8 cellular contexts compared by ENCODE assay signal in genomic region chr16:75108792-75109731, GRCh38. TPM values are rescaled to one million over a fixed set of nuclear protein-coding genes. Genes with fewer than 3 reads are reported as not detected.
DNase-seq lines count a peak whose midpoint lies in the region; ATAC-seq and TF ChIP-seq lines count a peak whose summit lies in the region.

No MANE protein-coding gene starts in this region.

- no peaks in the 10 kb centered on the region for H3K9me3 ChIP-seq in CD4-positive, CD25-positive, alpha-beta regulatory T cell (ENCODE audit: control insufficient read depth in 2 of 2, low read length in 2 of 2)
- no peaks in the 10 kb centered on the region for H3K9me3 ChIP-seq in transverse colon

- H3K4me3 ChIP-seq in CD4-positive, CD25-positive, alpha-beta regulatory T cell (ENCODE audit: low read depth, low read length) = no peak overlapping the region
- H3K4me3 ChIP-seq in transverse colon = no peak overlapping the region

- no peaks in the 10 kb centered on the region for H3K27me3 Mint-ChIP-seq in CD4-positive, CD25-positive, alpha-beta regulatory T cell
- no peaks in the 10 kb centered on the region for H3K27me3 Mint-ChIP-seq in progenitor cell of endocrine pancreas

- in situ Hi-C loops in transverse colon (cut with MboI; ENCODE audit: low pct_ligation_motif_present in 1 of 4, low pct_unique_long_range_greater_than_20kb in 1 of 4, low sequenced_read_pairs in 3 of 4) = loop anchor here (5.0 to 25.0 kb wide), 3 partner anchors 107 to 397 kb away; partner anchors contain the start of genes ZNRF1 (in 2 of the 4) and MLKL (in 1 of the 4)

- no peak for TF ChIP-seq EP300 in transverse colon (IDR thresholded peaks at IDR 0.05; ENCODE audit: low read depth)

- H3K9me3 Mint-ChIP-seq in CD4-positive, CD25-positive, alpha-beta regulatory T cell = peaks cover 0 to 1% (median 0%) of the 10 kb centered on the region in 7 donors
- H3K9me3 Mint-ChIP-seq in progenitor cell of endocrine pancreas (ENCODE audit: low read depth) = no peaks in the 10 kb centered on the region

- no peaks in the 10 kb centered on the region for H3K27me3 ChIP-seq in CD4-positive, CD25-positive, alpha-beta regulatory T cell (ENCODE audit: control insufficient read depth, insufficient read depth, low read length)
- H3K27me3 ChIP-seq in transverse colon = no peaks in the 10 kb centered on the region

- peaks cover 66% of the 10 kb centered on the region for H3K4me1 ChIP-seq in CD4-positive, CD25-positive, alpha-beta regulatory T cell (ENCODE audit: control insufficient read depth, insufficient read depth, low read length, poor library complexity, severe bottlenecking)
- peaks cover 45 to 78% (median 56%) of the 10 kb centered on the region in 4 donors for H3K4me1 ChIP-seq in transverse colon

- H3K27ac Mint-ChIP-seq in CD4-positive, CD25-positive, alpha-beta regulatory T cell = peak overlapping the region; percentile 92 to 99 (median 96)
- peak overlapping the region; percentile 80 for H3K27ac Mint-ChIP-seq in progenitor cell of endocrine pancreas

- peak; percentile 53 to 65 (median 56) for DNase-seq in CD4-positive, CD25-positive, alpha-beta regulatory T cell
- DNase-seq in SHP77 (lab: John Stamatoyannopoulos, UW) (peak; percentile 76 to 90), foreskin melanocyte (peak; percentile 66), progenitor cell of endocrine pancreas (ENCODE audit: low spot score, unreplicated experiment) (no peak), transverse colon (peak; percentile 83)
- peak in 3 of 4 experiments; percentile 32 to 67 (median 56) for DNase-seq in activated naive CD4-positive, alpha-beta T cell (lab: John Stamatoyannopoulos, UW)

- peak overlapping the region; percentile 80 for H3K27ac ChIP-seq in CD4-positive, CD25-positive, alpha-beta regulatory T cell (ENCODE audit: insufficient read depth, low read length, poor library complexity, severe bottlenecking)
- peak overlapping the region; percentile 69 to 90 (median 80) for H3K27ac ChIP-seq in transverse colon

- no peaks in the 10 kb centered on the region for H3K36me3 ChIP-seq in CD4-positive, CD25-positive, alpha-beta regulatory T cell (ENCODE audit: control insufficient read depth, insufficient read depth, low read length)
- H3K36me3 ChIP-seq in transverse colon = no peaks in the 10 kb centered on the region

- peak; percentile 65 to 66 for ATAC-seq in CD4-positive, CD25-positive, alpha-beta regulatory T cell (ENCODE audit: low read depth in 2 of 2)
- ATAC-seq in HG03108 (IDR thresholded peaks at IDR 0.05; ENCODE audit: unreplicated experiment) (peak; percentile 39), GM21390 (IDR thresholded peaks at IDR 0.05; ENCODE audit: unreplicated experiment) (no peak)

- no peak for TF ChIP-seq POLR2A in transverse colon (IDR thresholded peaks at IDR 0.05)

- TF ChIP-seq CTCF in progenitor cell of endocrine pancreas (IDR thresholded peaks at IDR 0.05; ENCODE audit: unreplicated experiment) (no peak), transverse colon (IDR thresholded peaks at IDR 0.05) (no peak)

- 20 to 54% methylated on average over 1 to 27 of the region's 27 CpGs for WGBS in transverse colon (ENCODE audit: low coverage in 1 of 2), 2 donors

- peaks cover 14 to 64% (median 43%) of the 10 kb centered on the region in 4 donors for H3K4me1 Mint-ChIP-seq in CD4-positive, CD25-positive, alpha-beta regulatory T cell
- H3K4me1 Mint-ChIP-seq in progenitor cell of endocrine pancreas (ENCODE audit: low read depth) = peaks cover 9% of the 10 kb centered on the region

- no peaks in the 10 kb centered on the region for H3K36me3 Mint-ChIP-seq in CD4-positive, CD25-positive, alpha-beta regulatory T cell
- H3K36me3 Mint-ChIP-seq in progenitor cell of endocrine pancreas (ENCODE audit: insufficient read depth) = peaks cover 11% of the 10 kb centered on the region

- peak overlapping the region in 3 of 4 donors; percentile 71 to 92 (median 75) for H3K4me3 Mint-ChIP-seq in CD4-positive, CD25-positive, alpha-beta regulatory T cell
- H3K4me3 Mint-ChIP-seq in progenitor cell of endocrine pancreas (ENCODE audit: low read depth) = no peak overlapping the region

- intact Hi-C loops in transverse colon (cut with DNase I; ENCODE audit: low total_unique reads) = no loop called here

RNA-seq across cellular contexts. Expression of gene LDHD, which starts 7.5 kb away (rescaled TPM):
- not detected for total RNA-seq in CD4-positive, CD25-positive, alpha-beta regulatory T cell
- polyA plus RNA-seq in CD4-positive, CD25-positive, alpha-beta regulatory T cell = under 1 TPM in 3 of 4 donors, not detected in 1; 0.10 to 0.32 (median 0.15) TPM
- 0.64 and 0.89 TPM in 2 replicates for total RNA-seq in progenitor cell of endocrine pancreas
- 100 to 1,000 TPM in 2 of 4 donors, 10 to 100 TPM in 2; 38.4 to 198 (median 104) TPM for total RNA-seq in transverse colon

RNA-seq across cellular contexts. Expression of gene ZFP1, which starts 39.3 kb away (rescaled TPM):
- total RNA-seq in CD4-positive, CD25-positive, alpha-beta regulatory T cell = 14.2 TPM
- 10 to 100 TPM; 15.6 to 19.2 (median 16.7) TPM for polyA plus RNA-seq in CD4-positive, CD25-positive, alpha-beta regulatory T cell
- total RNA-seq in progenitor cell of endocrine pancreas (16.3 and 17.5 TPM in 2 replicates), transverse colon (10 to 100 TPM in 1 of 4 donors, 1 to 10 TPM in 3; 1.1 to 56.7 (median 6.3) TPM)

Comparison
In these comparisons a context has a peak if more than half of its experiments do, and no peak if none do; other contexts are left out.
1. RNA of gene LDHD, which starts 7.5 kb away (total RNA-seq): 38.4 to 198 TPM in transverse colon; 0.64 to 0.89 TPM in progenitor cell of endocrine pancreas and not detected in CD4-positive, CD25-positive, alpha-beta regulatory T cell (single experiment); every median in the first group is over 10 times any median in the second.